21 cellular contexts compared by ENCODE assay signal in genomic region chr11:79296113-79296512, GRCh38.
"Had no signal": no experiment of that assay in that cellular context is flagged by ENCODE, and none has a peak within 500 bp of the region (broad histone marks: within the 10 kb centered on the region; RNA-seq: fewer than 3 reads in every experiment).

No MANE protein-coding gene starts in this region.

- FAIRE-seq: keratinocyte, pancreas, TTC549 had no signal

- DNase-seq: activated CD4-positive, alpha-beta memory T cell treated with anti-CD3 and anti-CD28 coated beads, Interleukin-2, amount 10 ng/mL, durations not matched to agents 7 days and 5 days; activated CD4-positive, alpha-beta T cell treated with anti-CD3 and anti-CD28 coated beads for 1 hour; activated CD4-positive, alpha-beta T cell treated with anti-CD3 and anti-CD28 coated beads, Interleukin-2, amount 10 ng/mL, durations not matched to agents 7 days and 5 days; activated naive CD8-positive, alpha-beta T cell treated with anti-CD3 and anti-CD28 coated beads, Interleukin-2, amount 50 U/mL, for 24 hours; activated T-cell treated with anti-CD3 and anti-CD28 coated beads, Interleukin-2, amount 50 U/mL, for 4 hours; esophagus squamous epithelium; foreskin melanocyte; heart right ventricle; left cardiac atrium; mammary epithelial cell; naive B cell; pancreas; psoas muscle; stimulated activated CD4-positive, alpha-beta T cell treated with anti-CD3 and anti-CD28 coated beads, Interleukin-1b, Interleukin-23, amount 100 ng/mL, for 48 hours; stimulated activated naive B cell treated with anti-CD40 and anti-IgM and Interleukin-4, amounts not matched to agents 10 μg/mL and 1 μg/mL and 100 μg/mL, for 72 hours; stomach; thyroid gland; upper lobe of left lung; WERI-Rb-1 had no signal
